Comparison of ENCODE assay signal across 1 cellular context in genomic region chr4:79620627-79621026, GRCh38.
A peak's percentile ranks its signal among the peaks of the same experiment; 100 is the strongest.
TF ChIP-seq lines count a peak whose summit lies in the region.

No MANE protein-coding gene starts in this region.

TF ChIP-seq in K562, 482 proteins besides CTCF, POLR2A, EP300 and RAD21 (continued from another document):
- TF ChIP-seq PML (IDR thresholded peaks at IDR 0.05; ENCODE audit: low read length) = peak; percentile 83
- peak; percentile 49; the same call in 1 of the 2 replicates for TF ChIP-seq SMARCA4 (IDR thresholded peaks at IDR 0.05)
- TF ChIP-seq TCF3 (CRISPR knock-in tag; IDR thresholded peaks at IDR 0.05) = peak; percentile 88
- peak; percentile 32; the same call in 1 of the 2 replicates for TF ChIP-seq DPF2 (IDR thresholded peaks at IDR 0.05)
- peak; percentile 36 to 38; a peak in 2 of 4 replicates for TF ChIP-seq KDM1A (IDR thresholded peaks at IDR 0.05)
- TF ChIP-seq ARID1B (IDR thresholded peaks at IDR 0.05) = peak; percentile 88
- TF ChIP-seq TAL1 (IDR thresholded peaks at IDR 0.05) = peak; percentile 85
- TF ChIP-seq FOSL1 (tag; conservative IDR thresholded peaks at IDR 0.05) = no peak
- TF ChIP-seq ADNP (tag; IDR thresholded peaks at IDR 0.05) = peak; percentile 40; the same call in 1 of the 2 replicates
- TF ChIP-seq CHD2 (IDR thresholded peaks at IDR 0.05; ENCODE audit: low read depth, low read length) = no peak
- peak; percentile 38 for TF ChIP-seq GATA2 (CRISPR knock-in tag; IDR thresholded peaks at IDR 0.05)
- TF ChIP-seq ZNF695 (CRISPR knock-in tag; IDR thresholded peaks at IDR 0.05) = no peak
- peak; percentile 73 for TF ChIP-seq MTA2 (IDR thresholded peaks at IDR 0.05; ENCODE audit: low read depth)
- TF ChIP-seq, protein P1, sequence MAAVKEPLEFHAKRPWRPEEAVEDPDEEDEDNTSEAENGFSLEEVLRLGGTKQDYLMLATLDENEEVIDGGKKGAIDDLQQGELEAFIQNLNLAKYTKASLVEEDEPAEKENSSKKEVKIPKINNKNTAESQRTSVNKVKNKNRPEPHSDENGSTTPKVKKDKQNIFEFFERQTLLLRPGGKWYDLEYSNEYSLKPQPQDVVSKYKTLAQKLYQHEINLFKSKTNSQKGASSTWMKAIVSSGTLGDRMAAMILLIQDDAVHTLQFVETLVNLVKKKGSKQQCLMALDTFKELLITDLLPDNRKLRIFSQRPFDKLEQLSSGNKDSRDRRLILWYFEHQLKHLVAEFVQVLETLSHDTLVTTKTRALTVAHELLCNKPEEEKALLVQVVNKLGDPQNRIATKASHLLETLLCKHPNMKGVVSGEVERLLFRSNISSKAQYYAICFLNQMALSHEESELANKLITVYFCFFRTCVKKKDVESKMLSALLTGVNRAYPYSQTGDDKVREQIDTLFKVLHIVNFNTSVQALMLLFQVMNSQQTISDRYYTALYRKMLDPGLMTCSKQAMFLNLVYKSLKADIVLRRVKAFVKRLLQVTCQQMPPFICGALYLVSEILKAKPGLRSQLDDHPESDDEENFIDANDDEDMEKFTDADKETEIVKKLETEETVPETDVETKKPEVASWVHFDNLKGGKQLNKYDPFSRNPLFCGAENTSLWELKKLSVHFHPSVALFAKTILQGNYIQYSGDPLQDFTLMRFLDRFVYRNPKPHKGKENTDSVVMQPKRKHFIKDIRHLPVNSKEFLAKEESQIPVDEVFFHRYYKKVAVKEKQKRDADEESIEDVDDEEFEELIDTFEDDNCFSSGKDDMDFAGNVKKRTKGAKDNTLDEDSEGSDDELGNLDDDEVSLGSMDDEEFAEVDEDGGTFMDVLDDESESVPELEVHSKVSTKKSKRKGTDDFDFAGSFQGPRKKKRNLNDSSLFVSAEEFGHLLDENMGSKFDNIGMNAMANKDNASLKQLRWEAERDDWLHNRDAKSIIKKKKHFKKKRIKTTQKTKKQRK (IDR thresholded peaks at IDR 0.05; ENCODE audit: borderline replicate concordance, low read depth, low read length) = no peak
- TF ChIP-seq GATAD2B (IDR thresholded peaks at IDR 0.05; ENCODE audit: borderline replicate concordance) = peak; percentile 30; the same call in 1 of the 2 replicates
- TF ChIP-seq BACH1 (tag; IDR thresholded peaks at IDR 0.05) = no peak
- TF ChIP-seq GABPB1 (CRISPR knock-in tag; IDR thresholded peaks at IDR 0.05) = no peak
- TF ChIP-seq, protein P2, sequence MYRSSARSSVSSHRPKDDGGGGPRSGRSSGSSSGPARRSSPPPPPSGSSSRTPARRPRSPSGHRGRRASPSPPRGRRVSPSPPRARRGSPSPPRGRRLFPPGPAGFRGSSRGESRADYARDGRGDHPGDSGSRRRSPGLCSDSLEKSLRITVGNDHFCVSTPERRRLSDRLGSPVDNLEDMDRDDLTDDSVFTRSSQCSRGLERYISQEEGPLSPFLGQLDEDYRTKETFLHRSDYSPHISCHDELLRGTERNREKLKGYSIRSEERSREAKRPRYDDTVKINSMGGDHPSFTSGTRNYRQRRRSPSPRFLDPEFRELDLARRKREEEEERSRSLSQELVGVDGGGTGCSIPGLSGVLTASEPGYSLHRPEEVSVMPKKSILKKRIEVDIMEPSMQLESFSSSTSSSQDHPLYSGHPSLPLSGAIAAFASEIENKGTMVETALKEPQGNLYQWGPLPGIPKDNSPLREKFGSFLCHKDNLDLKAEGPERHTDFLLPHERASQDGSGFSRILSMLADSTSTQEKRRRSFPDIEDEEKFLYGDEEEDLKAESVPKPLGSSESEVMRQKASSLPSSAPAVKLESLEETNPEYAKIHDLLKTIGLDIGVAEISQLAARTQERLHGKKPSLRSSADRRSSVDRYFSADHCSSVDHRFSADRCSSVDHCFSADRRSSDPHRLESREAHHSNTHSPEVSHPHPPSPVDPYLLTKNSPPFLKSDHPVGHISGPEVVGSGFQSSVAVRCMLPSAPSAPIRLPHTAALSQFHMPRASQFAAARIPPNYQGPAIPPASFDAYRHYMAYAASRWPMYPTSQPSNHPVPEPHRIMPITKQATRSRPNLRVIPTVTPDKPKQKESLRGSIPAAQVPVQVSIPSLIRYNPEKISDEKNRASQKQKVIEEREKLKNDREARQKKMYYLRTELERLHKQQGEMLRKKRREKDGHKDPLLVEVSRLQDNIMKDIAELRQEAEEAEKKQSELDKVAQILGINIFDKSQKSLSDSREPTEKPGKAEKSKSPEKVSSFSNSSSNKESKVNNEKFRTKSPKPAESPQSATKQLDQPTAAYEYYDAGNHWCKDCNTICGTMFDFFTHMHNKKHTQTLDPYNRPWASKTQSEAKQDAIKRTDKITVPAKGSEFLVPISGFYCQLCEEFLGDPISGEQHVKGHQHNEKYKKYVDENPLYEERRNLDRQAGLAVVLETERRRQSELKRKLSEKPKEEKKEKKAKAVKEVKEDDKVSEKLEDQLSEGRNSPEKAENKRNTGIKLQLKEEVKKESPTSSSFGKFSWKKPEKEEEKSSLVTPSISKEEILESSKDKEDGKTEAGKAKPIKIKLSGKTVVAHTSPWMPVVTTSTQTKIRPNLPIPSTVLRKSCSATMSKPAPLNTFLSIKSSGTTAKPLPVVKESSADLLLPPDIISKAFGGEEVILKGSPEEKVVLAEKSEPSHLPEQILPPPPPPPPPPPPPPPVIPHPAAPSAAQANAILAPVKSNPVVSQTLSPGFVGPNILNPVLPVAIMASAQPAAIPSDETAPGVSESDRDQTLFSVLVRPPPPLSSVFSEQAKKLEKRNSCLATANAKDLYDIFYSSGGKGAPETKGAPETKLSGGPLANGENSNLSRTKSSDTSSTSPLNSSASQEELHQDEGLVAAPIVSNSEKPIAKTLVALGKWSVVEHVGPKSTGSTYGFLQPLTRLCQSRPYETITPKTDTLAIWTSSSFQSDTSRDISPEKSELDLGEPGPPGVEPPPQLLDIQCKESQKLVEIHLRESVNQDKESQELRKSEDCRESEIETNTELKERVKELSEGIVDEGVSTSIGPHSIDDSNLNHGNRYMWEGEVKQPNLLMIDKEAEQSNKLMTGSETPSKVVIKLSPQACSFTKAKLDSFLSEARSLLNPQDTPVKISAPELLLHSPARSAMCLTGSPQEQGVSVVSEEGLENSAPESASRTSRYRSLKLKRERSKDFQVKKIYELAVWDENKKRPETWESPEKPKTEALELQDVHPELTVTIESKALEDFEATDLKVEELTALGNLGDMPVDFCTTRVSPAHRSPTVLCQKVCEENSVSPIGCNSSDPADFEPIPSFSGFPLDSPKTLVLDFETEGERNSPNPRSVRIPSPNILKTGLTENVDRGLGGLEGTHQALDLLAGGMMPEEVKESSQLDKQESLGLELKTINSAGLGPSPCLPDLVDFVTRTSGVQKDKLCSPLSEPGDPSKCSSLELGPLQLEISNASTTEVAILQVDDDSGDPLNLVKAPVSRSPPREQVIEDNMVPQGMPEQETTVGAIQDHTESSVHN (IDR thresholded peaks at IDR 0.05; ENCODE audit: borderline replicate concordance in 1 of 2, low read depth in 1 of 2) = no peak
- TF ChIP-seq ILF3 (IDR thresholded peaks at IDR 0.05; ENCODE audit: borderline replicate concordance) = no peak
- TF ChIP-seq TBL1XR1 (IDR thresholded peaks at IDR 0.05; ENCODE audit: low read length in 2 of 2) = 0 out of 4 replicates have a peak, but pooled peaks of 1 of the 2 experiments have one; percentile 51
- peak; percentile 25 to 79; a peak in 3 of 4 replicates for TF ChIP-seq TRIM24 (IDR thresholded peaks at IDR 0.05)
